Comparison of ENCODE assay signal across 9 cellular contexts in genomic region chr5:124605516-124605915, GRCh38.
DNase-seq lines count a peak whose midpoint lies in the region; ATAC-seq, FAIRE-seq and TF ChIP-seq lines count a peak whose summit lies in the region.
"Had no signal": no experiment of that assay in that cellular context is flagged by ENCODE, and none has a peak within 500 bp of the region (broad histone marks: within the 10 kb centered on the region; RNA-seq: fewer than 3 reads in every experiment).

No MANE protein-coding gene starts in this region.

- H3K9me3 ChIP-seq in osteoblast (ENCODE audit: low read depth, low read length), result no peaks in the 10 kb centered on the region
- H3K9me3 ChIP-seq: ovary had no signal

- no peaks in the 10 kb centered on the region for H3K36me3 ChIP-seq in osteoblast (ENCODE audit: insufficient read depth, low read length)
- H3K36me3 ChIP-seq: ovary had no signal

- no peak overlapping the region for H3K27ac ChIP-seq in osteoblast (ENCODE audit: low read depth, low read length)
- H3K27ac ChIP-seq: ovary had no signal

- H3K4me1 Mint-ChIP-seq in activated T-cell treated with anti-CD3 and anti-CD28 coated beads, Interleukin-2, amount 50 U/mL, for 4 hours (ENCODE audit: low read depth), result no peaks in the 10 kb centered on the region
- H3K4me1 Mint-ChIP-seq in activated naive CD4-positive, alpha-beta T cell treated with anti-CD3 and anti-CD28 coated beads for 36 hours (ENCODE audit: low read depth), result no peaks in the 10 kb centered on the region

- no peak for ATAC-seq in activated T-cell treated with anti-CD3 and anti-CD28 coated beads, Interleukin-2, amount 50 U/mL, for 4 hours

- CTCF ChIA-PET in activated naive CD4-positive, alpha-beta T cell treated with anti-CD3 and anti-CD28 coated beads for 36 hours (lab: Charles Lee), result no interaction called here

- peaks cover 7% of the 10 kb centered on the region for H3K27me3 Mint-ChIP-seq in activated T-cell treated with anti-CD3 and anti-CD28 coated beads, Interleukin-2, amount 50 U/mL, for 4 hours (ENCODE audit: low read depth)
- peaks cover 7% of the 10 kb centered on the region for H3K27me3 Mint-ChIP-seq in activated naive CD4-positive, alpha-beta T cell treated with anti-CD3 and anti-CD28 coated beads for 36 hours (ENCODE audit: low read depth)

- H3K79me2 ChIP-seq in osteoblast (ENCODE audit: insufficient read depth, low read length), result no peaks in the 10 kb centered on the region

- no peak overlapping the region for H3K4me3 ChIP-seq in osteoblast (ENCODE audit: insufficient read depth, low read length)
- H3K4me3 ChIP-seq: ovary had no signal

- no peak overlapping the region for H3K27ac Mint-ChIP-seq in activated naive CD4-positive, alpha-beta T cell treated with anti-CD3 and anti-CD28 coated beads for 36 hours

- no peaks in the 10 kb centered on the region for H3K4me1 ChIP-seq in osteoblast (ENCODE audit: insufficient read depth, low read length)

- intact Hi-C loops in activated naive CD4-positive, alpha-beta T cell treated with anti-CD3 and anti-CD28 coated beads for 36 hours (cut with micrococcal nuclease), result no loop called here

- TF ChIP-seq CTCF in osteoblast (IDR thresholded peaks at IDR 0.05; ENCODE audit: extremely low read depth, low read depth, low read length), result no peak

- H3K36me3 Mint-ChIP-seq in activated T-cell treated with anti-CD3 and anti-CD28 coated beads, Interleukin-2, amount 50 U/mL, for 4 hours (ENCODE audit: insufficient read depth), result no peaks in the 10 kb centered on the region
- no peaks in the 10 kb centered on the region for H3K36me3 Mint-ChIP-seq in activated naive CD4-positive, alpha-beta T cell treated with anti-CD3 and anti-CD28 coated beads for 36 hours (ENCODE audit: low read depth)

- DNase-seq in Ammon's horn (ENCODE audit: low spot score) (peak; percentile 63), astrocyte of the hippocampus (ENCODE audit: low read depth, low spot score) (peak; percentile 52), globus pallidus (ENCODE audit: low spot score) (peak; percentile 77), osteoblast (ENCODE audit: insufficient read length, low spot score, missing footprints) (no peak), RCC 7860 (ENCODE audit: low spot score) (no peak), H4 (ENCODE audit: low spot score) (no peak)
- DNase-seq in activated T-cell treated with anti-CD3 and anti-CD28 coated beads, Interleukin-2, amount 50 U/mL, for 4 hours, result no peak
- no peak for DNase-seq in activated naive CD4-positive, alpha-beta T cell treated with anti-CD3 and anti-CD28 coated beads for 36 hours
- DNase-seq: ovary had no signal

- H3K27me3 ChIP-seq in osteoblast (ENCODE audit: insufficient read depth, low read length), result no peaks in the 10 kb centered on the region
- H3K27me3 ChIP-seq: ovary had no signal

- peaks cover 5% of the 10 kb centered on the region for H3K9me3 Mint-ChIP-seq in activated T-cell treated with anti-CD3 and anti-CD28 coated beads, Interleukin-2, amount 50 U/mL, for 4 hours
- no peaks in the 10 kb centered on the region for H3K9me3 Mint-ChIP-seq in activated naive CD4-positive, alpha-beta T cell treated with anti-CD3 and anti-CD28 coated beads for 36 hours

- H3K4me2 ChIP-seq in osteoblast (ENCODE audit: insufficient read depth, low read length), result no peak overlapping the region

- H4K20me1 ChIP-seq in osteoblast (ENCODE audit: insufficient read depth, low read length), result no peaks in the 10 kb centered on the region

- no peak for FAIRE-seq in RCC 7860 (lab: Jason Lieb, UNC)

- H3K4me3 Mint-ChIP-seq in activated T-cell treated with anti-CD3 and anti-CD28 coated beads, Interleukin-2, amount 50 U/mL, for 4 hours, result no peak overlapping the region
- no peak overlapping the region for H3K4me3 Mint-ChIP-seq in activated naive CD4-positive, alpha-beta T cell treated with anti-CD3 and anti-CD28 coated beads for 36 hours

- H2AFZ ChIP-seq in osteoblast (ENCODE audit: low read length), result peak overlapping the region; percentile 41

Comparison
In these comparisons a context has a peak if more than half of its experiments do, and no peak if none do; other contexts are left out.
1. DNase-seq: peak in Ammon's horn (single experiment), astrocyte of the hippocampus (single experiment) and globus pallidus (single experiment); none in osteoblast (single experiment), RCC 7860 (single experiment), activated T-cell treated with anti-CD3 and anti-CD28 coated beads, Interleukin-2, amount 50 U/mL, for 4 hours (single experiment), activated naive CD4-positive, alpha-beta T cell treated with anti-CD3 and anti-CD28 coated beads for 36 hours (single experiment) and H4 (single experiment).